In genomic region chr13:78610381-78610883, GRCh38 we compare ENCODE assay signal across 19 cellular contexts. TPM values are rescaled to one million over a fixed set of nuclear protein-coding genes. Genes with fewer than 3 reads are reported as not detected.
DNase-seq lines count a peak whose midpoint lies in the region; ATAC-seq, FAIRE-seq and TF ChIP-seq lines count a peak whose summit lies in the region.
"Had no signal": no experiment of that assay in that cellular context is flagged by ENCODE, and none has a peak within 500 bp of the region (broad histone marks: within the 10 kb centered on the region; RNA-seq: fewer than 3 reads in every experiment).

No MANE protein-coding gene starts in this region.

- H2AK5ac ChIP-seq in IMR-90 (ENCODE audit: low read depth, low read length) (no peak overlapping the region), neuronal stem cell (ENCODE audit: low read depth, low read length) (no peak overlapping the region)

- H3K4me1 ChIP-seq in IMR-90 (ENCODE audit: control insufficient read depth, insufficient read depth, low read length) (peaks cover 3% of the 10 kb centered on the region; the same call in 1 of the 2 replicates), RWPE2 (ENCODE audit: insufficient read depth, poor library complexity, severe bottlenecking) (peaks cover 6% of the 10 kb centered on the region), neuronal stem cell (ENCODE audit: control insufficient read depth in 2 of 2, insufficient read depth in 1 of 2, low read depth in 1 of 2, low read length in 2 of 2) (peaks cover 10% of the 10 kb centered on the region in 2 donors)

- ATAC-seq in IMR-90 (ENCODE audit: low read depth) (no peak; the same call in 1 of the 2 replicates), RWPE2 (ENCODE audit: low read depth) (peak; percentile 64)
- ATAC-seq: effector memory CD8-positive, alpha-beta T cell had no signal

- no TSS peak for BruUV-seq in IMR-90 (replicated peaks; lab: Mats Ljungman, UMichigan)

- H3K18ac ChIP-seq in IMR-90 (ENCODE audit: low read depth, low read length) (no peak overlapping the region), neuronal stem cell (ENCODE audit: low read length) (no peak overlapping the region)

- in situ Hi-C loops in IMR-90 (cut with MboI; ENCODE audit: low sequenced_read_pairs): no loop called here

- H3K36me3 ChIP-seq in IMR-90 (ENCODE audit: control insufficient read depth, insufficient read depth, low read length) (no peaks in the 10 kb centered on the region), RWPE2 (ENCODE audit: low read depth) (no peaks in the 10 kb centered on the region; the same call in 1 of the 2 replicates), neuronal stem cell (replicated peaks in 1 of 2; ENCODE audit: control insufficient read depth in 2 of 2, insufficient read depth in 2 of 2, low read length in 2 of 2) (peaks cover 0 to 19% of the 10 kb centered on the region in 2 donors)
- H3K36me3 ChIP-seq: brain microvascular endothelial cell had no signal

- no peak overlapping the region for H3K27ac ChIP-seq in IMR-90 (ENCODE audit: insufficient read depth, low read length)
- no peak overlapping the region for H3K27ac ChIP-seq in RWPE2 (ENCODE audit: poor library complexity, severe bottlenecking)
- H3K27ac ChIP-seq in neuronal stem cell (replicated peaks; ENCODE audit: low read length): no peak overlapping the region
- H3K27ac ChIP-seq: brain microvascular endothelial cell, Peyer's patch had no signal

- intact Hi-C loops in IMR-90 (cut with micrococcal nuclease): no loop called here

- H2AK9ac ChIP-seq in IMR-90 (replicated peaks; ENCODE audit: low read depth, low read length, poor library complexity): no peak overlapping the region

- H3K9me3 Mint-ChIP-seq in T-helper 1 cell treated with Interleukin-12 subunit alpha and Interleukin-12 subunit beta and Interleukin-4 antibody, amounts not matched to agents 30 μg/mL and 1 μg/mL, for 36 hours: no peaks in the 10 kb centered on the region
- H3K9me3 Mint-ChIP-seq in nephron: no peaks in the 10 kb centered on the region
- H3K9me3 Mint-ChIP-seq: effector memory CD8-positive, alpha-beta T cell had no signal

- TF ChIP-seq CTCF in IMR-90 (conservative IDR thresholded peaks at IDR 0.05; ENCODE audit: low read depth, low read length) (no peak), RWPE2 (IDR thresholded peaks at IDR 0.05; ENCODE audit: poor library complexity, severe bottlenecking) (no peak), nephron (IDR thresholded peaks at IDR 0.05; ENCODE audit: unreplicated experiment in 3 of 3) (no peak), GM10266 (IDR thresholded peaks at IDR 0.05; ENCODE audit: control insufficient read depth, insufficient read depth, low read depth, missing control alignments) (no peak)

- H2BK12ac ChIP-seq in neuronal stem cell (ENCODE audit: low read length): no peak overlapping the region

- H4K8ac ChIP-seq in IMR-90 (ENCODE audit: low read depth in 2 of 2, low read length in 2 of 2) (no peak overlapping the region), neuronal stem cell (ENCODE audit: low read depth, low read length) (no peak overlapping the region)

- H3K4ac ChIP-seq in IMR-90 (ENCODE audit: low read depth, low read length) (no peak overlapping the region), neuronal stem cell (ENCODE audit: low read length) (no peak overlapping the region)

- H3K14ac ChIP-seq in IMR-90 (replicated peaks; ENCODE audit: low read depth, low read length) (no peak overlapping the region), neuronal stem cell (ENCODE audit: low read length) (no peak overlapping the region)

- peaks cover 63% of the 10 kb centered on the region for H3K27me3 Mint-ChIP-seq in T-helper 1 cell treated with Interleukin-12 subunit alpha and Interleukin-12 subunit beta and Interleukin-4 antibody, amounts not matched to agents 30 μg/mL and 1 μg/mL, for 36 hours (ENCODE audit: low read depth)
- H3K27me3 Mint-ChIP-seq in nephron (ENCODE audit: low read depth): peaks cover 83% of the 10 kb centered on the region

- no peak overlapping the region for H2AFZ ChIP-seq in IMR-90 (replicated peaks; ENCODE audit: low read length, poor library complexity)
- no peak overlapping the region for H2AFZ ChIP-seq in neuronal stem cell (ENCODE audit: low read length)

- TF ChIP-seq POLR2A in IMR-90 (IDR thresholded peaks at IDR 0.05; ENCODE audit: low read depth, low read length): no peak

- WGBS in IMR-90 (ENCODE audit: extremely low coverage in 2 of 2, insufficient read length in 1 of 2), 2 experiments: 40% methylated on average over 1 of the region's 4 CpGs; no CpG with 5 or more reads in 1 of the 2 experiments
- no CpG with 5 or more reads among the region's 4 CpGs for WGBS in neuronal stem cell (ENCODE audit: extremely low coverage in 2 of 2, insufficient read length in 2 of 2, insufficient replicate concordance in 1 of 2), 2 donors

- H3K4me2 ChIP-seq in IMR-90 (ENCODE audit: low read depth, low read length): no peak overlapping the region
- H3K4me2 ChIP-seq in neuronal stem cell (ENCODE audit: insufficient read depth, low read length, poor library complexity, severe bottlenecking): no peak overlapping the region

- peaks cover 11% of the 10 kb centered on the region for H3K4me1 Mint-ChIP-seq in T-helper 1 cell treated with Interleukin-12 subunit alpha and Interleukin-12 subunit beta and Interleukin-4 antibody, amounts not matched to agents 30 μg/mL and 1 μg/mL, for 36 hours (ENCODE audit: low read depth)
- peaks cover 19% of the 10 kb centered on the region for H3K4me1 Mint-ChIP-seq in nephron

- DNase-seq in T-helper 1 cell (no peak), IMR-90 (peak; percentile 49), RWPE2 (ENCODE audit: low spot score) (no peak), GM10266 (ENCODE audit: extremely low spot score) (no peak), neuronal stem cell (ENCODE audit: low spot score) (no peak), RCC 7860 (ENCODE audit: low spot score) (no peak)
- DNase-seq: activated CD4-positive, alpha-beta T cell treated with anti-CD3 and anti-CD28 coated beads, Interleukin-2, amount 50 U/mL, for 1 hour; brain microvascular endothelial cell; DND-41; effector memory CD8-positive, alpha-beta T cell; head of caudate nucleus; NCI-H187; Peyer's patch; stimulated activated CD4-positive, alpha-beta T cell treated with anti-CD3 and anti-CD28 coated beads, Interleukin-4, amount 100 ng/mL, for 4 hours; stimulated activated naive CD4-positive, alpha-beta T cell treated with Interleukin-2 at 50 U/mL for 16 hours had no signal

- H2BK15ac ChIP-seq in IMR-90 (ENCODE audit: low read depth, low read length) (no peak overlapping the region), neuronal stem cell (ENCODE audit: low read length) (no peak overlapping the region)

- no peak overlapping the region for H3K56ac ChIP-seq in IMR-90 (ENCODE audit: extremely low read depth, insufficient read depth, low read length)

- no peak for FAIRE-seq in RCC 7860 (lab: Jason Lieb, UNC)
- FAIRE-seq: H1 had no signal

- no peak overlapping the region for H4K91ac ChIP-seq in IMR-90 (ENCODE audit: insufficient read depth, low read depth, low read length)
- no peak overlapping the region for H4K91ac ChIP-seq in neuronal stem cell (ENCODE audit: low read depth, low read length, poor library complexity)

- H2BK120ac ChIP-seq in IMR-90 (ENCODE audit: low read depth, low read length) (no peak overlapping the region), neuronal stem cell (ENCODE audit: low read depth, low read length) (no peak overlapping the region)

- H3K9me3 ChIP-seq in IMR-90 (ENCODE audit: control insufficient read depth, insufficient read depth, low read length) (peaks cover 10% of the 10 kb centered on the region; the same call in 1 of the 2 replicates), RWPE2 (ENCODE audit: severe bottlenecking) (no peaks in the 10 kb centered on the region), neuronal stem cell (replicated peaks in 1 of 2; ENCODE audit: control insufficient read depth in 2 of 2, insufficient read depth in 1 of 2, low read depth in 1 of 2, low read length in 2 of 2) (peaks cover 0 to 4% of the 10 kb centered on the region in 2 donors)
- H3K9me3 ChIP-seq: Peyer's patch had no signal

- H3K23ac ChIP-seq in IMR-90 (ENCODE audit: low read depth, low read length) (no peak overlapping the region), neuronal stem cell (ENCODE audit: low read depth, low read length, poor library complexity) (no peak overlapping the region)

- H3K27ac Mint-ChIP-seq in T-helper 1 cell treated with Interleukin-12 subunit alpha and Interleukin-12 subunit beta and Interleukin-4 antibody, amounts not matched to agents 30 μg/mL and 1 μg/mL, for 36 hours: peak overlapping the region; percentile 2
- no peak overlapping the region for H3K27ac Mint-ChIP-seq in nephron
- H3K27ac Mint-ChIP-seq: effector memory CD8-positive, alpha-beta T cell had no signal

- no peaks in the 10 kb centered on the region for H3K9me1 ChIP-seq in IMR-90 (ENCODE audit: insufficient read depth, low read length)

- H3K27me3 ChIP-seq in IMR-90 (ENCODE audit: control insufficient read depth, insufficient read depth, low read length) (peaks cover 56% of the 10 kb centered on the region), RWPE2 (ENCODE audit: insufficient read depth, poor library complexity, severe bottlenecking) (peaks cover 64% of the 10 kb centered on the region), neuronal stem cell (ENCODE audit: control insufficient read depth in 3 of 3, insufficient read depth in 3 of 3, low read depth in 1 of 3, low read length in 3 of 3) (peaks cover 39 to 66% (median 54%) of the 10 kb centered on the region in 3 experiments)

- H3K4me3 ChIP-seq in IMR-90 (ENCODE audit: insufficient read depth, low read depth, low read length) (no peak overlapping the region), RWPE2 (ENCODE audit: severe bottlenecking) (no peak overlapping the region), neuronal stem cell (ENCODE audit: low read length in 2 of 2) (no peak overlapping the region)

- H2BK5ac ChIP-seq in IMR-90 (ENCODE audit: low read depth, low read length, poor library complexity, severe bottlenecking) (no peak overlapping the region), neuronal stem cell (ENCODE audit: low read length) (no peak overlapping the region)

- H3K9ac ChIP-seq in IMR-90 (ENCODE audit: low read depth, low read length) (no peak overlapping the region), neuronal stem cell (ENCODE audit: low read depth, low read length, poor library complexity) (no peak overlapping the region)

- dilution Hi-C loops in IMR-90 (cut with HindIII; ENCODE audit: low sequenced_read_pairs, unreplicated experiment): no loop called here

- no peak overlapping the region for H3K4me3 Mint-ChIP-seq in T-helper 1 cell treated with Interleukin-12 subunit alpha and Interleukin-12 subunit beta and Interleukin-4 antibody, amounts not matched to agents 30 μg/mL and 1 μg/mL, for 36 hours
- peak overlapping the region; percentile 26 to 75 (median 55) for H3K4me3 Mint-ChIP-seq in nephron

- TF ChIP-seq RAD21 in IMR-90 (IDR thresholded peaks at IDR 0.05; ENCODE audit: low read length): no peak

- no peaks in the 10 kb centered on the region for H4K20me1 ChIP-seq in IMR-90 (ENCODE audit: insufficient read depth, low read length)

- CTCF ChIA-PET in IMR-90 (lab: Yijun Ruan, JAX): no interaction called here

- no peak overlapping the region for H4K5ac ChIP-seq in IMR-90 (ENCODE audit: low read depth, low read length)

- POLR2A ChIA-PET in IMR-90 (lab: Charles Lee; ENCODE audit: unreplicated experiment): no interaction called here

- no peak overlapping the region for H2BK20ac ChIP-seq in IMR-90 (ENCODE audit: low read depth, low read length)

- peaks cover 13% of the 10 kb centered on the region for H3K36me3 Mint-ChIP-seq in T-helper 1 cell treated with Interleukin-12 subunit alpha and Interleukin-12 subunit beta and Interleukin-4 antibody, amounts not matched to agents 30 μg/mL and 1 μg/mL, for 36 hours (ENCODE audit: low read depth)
- H3K36me3 Mint-ChIP-seq in nephron (ENCODE audit: low read depth): peaks cover 19% of the 10 kb centered on the region

- H3K79me1 ChIP-seq in IMR-90 (ENCODE audit: low read depth in 1 of 2, low read length in 2 of 2) (no peaks in the 10 kb centered on the region), neuronal stem cell (ENCODE audit: low read depth, low read length) (peaks cover 2% of the 10 kb centered on the region)

RNA-seq across cellular contexts. Expression of gene POU4F1, which starts 7.1 kb away (rescaled TPM):
- total RNA-seq in IMR-90 (2012; rRNA removed): not detected in 2 replicates
- 0.02 TPM in 1 of 2 replicates, not detected in the other for polyA plus RNA-seq in IMR-90 (2012; rRNA removed)
- polyA plus RNA-seq in IMR-90 (2012; cell fraction: cytosol; rRNA removed): not detected in 2 replicates
- polyA plus RNA-seq in IMR-90 (2012; cell fraction: nucleus; rRNA removed; ENCODE audit: low replicate concordance): 0.02 TPM in 2 replicates
- 0.04 TPM for polyA plus RNA-seq in neuronal stem cell (2013, experiment 1 of 2)
- 0.04 TPM for polyA plus RNA-seq in neuronal stem cell (2013, experiment 2 of 2)
- total RNA-seq: Peyer's patch, renal cortical epithelial cell had no signal

RNA-seq across cellular contexts. Expression of gene OBI1, which starts 48.5 kb away (rescaled TPM):
- total RNA-seq in IMR-90 (2012; rRNA removed): 11.8 and 19.7 TPM in 2 replicates
- 3.5 and 4.4 TPM in 2 replicates for polyA plus RNA-seq in IMR-90 (2012; rRNA removed)
- polyA plus RNA-seq in IMR-90 (2012; cell fraction: cytosol; rRNA removed): 0.44 and 0.49 TPM in 2 replicates
- 0.30 and 2.4 TPM in 2 replicates for polyA plus RNA-seq in IMR-90 (2012; cell fraction: nucleus; rRNA removed; ENCODE audit: low replicate concordance)
- 22.0 TPM for polyA plus RNA-seq in neuronal stem cell (2013, experiment 1 of 2)
- 22.1 TPM for polyA plus RNA-seq in neuronal stem cell (2013, experiment 2 of 2)
